Comparison of ENCODE assay signal across 1 cellular context in the genomic region with DNA sequence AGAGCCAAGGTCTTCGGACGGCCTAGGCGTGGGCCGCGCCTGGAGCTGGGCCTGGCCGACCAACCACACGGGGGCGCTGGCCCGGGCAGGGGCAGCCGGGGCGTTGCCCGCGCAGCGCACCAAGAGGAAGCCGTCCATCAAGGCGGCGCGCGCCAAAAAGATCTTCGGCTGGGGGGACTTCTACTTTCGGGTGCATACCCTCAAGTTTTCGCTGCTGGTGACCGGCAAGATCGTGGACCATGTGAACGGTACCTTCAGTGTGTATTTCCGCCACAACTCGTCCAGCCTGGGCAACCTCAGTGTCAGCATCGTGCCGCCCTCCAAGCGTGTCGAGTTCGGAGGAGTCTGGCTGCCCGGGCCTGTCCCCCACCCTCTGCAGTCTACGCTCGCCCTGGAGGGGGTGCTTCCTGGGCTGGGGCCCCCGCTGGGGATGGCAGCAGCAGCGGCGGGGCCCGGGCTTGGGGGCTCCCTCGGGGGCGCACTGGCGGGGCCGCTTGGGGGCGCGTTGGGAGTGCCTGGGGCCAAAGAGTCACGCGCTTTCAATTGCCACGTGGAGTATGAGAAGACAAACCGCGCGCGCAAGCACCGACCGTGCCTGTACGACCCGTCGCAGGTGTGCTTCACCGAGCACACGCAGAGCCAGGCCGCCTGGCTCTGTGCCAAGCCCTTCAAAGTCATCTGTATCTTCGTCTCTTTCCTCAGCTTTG.
TF ChIP-seq lines count a peak whose summit lies in the region.

No MANE protein-coding gene starts in this region.

TF ChIP-seq in endothelial cell of umbilical vein, 7 proteins besides CTCF, POLR2A, EP300 and RAD21:
- TF ChIP-seq POLR2AphosphoS5 (IDR thresholded peaks at IDR 0.05; ENCODE audit: insufficient read depth, low read depth, low read length) = no peak
- no peak for TF ChIP-seq JUN (IDR thresholded peaks at IDR 0.05; ENCODE audit: borderline replicate concordance, insufficient read depth, insufficient read length, low read depth)
- TF ChIP-seq GATA2 (IDR thresholded peaks at IDR 0.05; ENCODE audit: insufficient read depth, insufficient read length, low read depth, low read length) = no peak
- TF ChIP-seq, protein P1, sequence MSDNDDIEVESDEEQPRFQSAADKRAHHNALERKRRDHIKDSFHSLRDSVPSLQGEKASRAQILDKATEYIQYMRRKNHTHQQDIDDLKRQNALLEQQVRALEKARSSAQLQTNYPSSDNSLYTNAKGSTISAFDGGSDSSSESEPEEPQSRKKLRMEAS (IDR thresholded peaks at IDR 0.05; ENCODE audit: insufficient read depth, insufficient read length) = no peak
- no peak for TF ChIP-seq FOS (IDR thresholded peaks at IDR 0.05; ENCODE audit: borderline replicate concordance, insufficient read depth, low read length)
- TF ChIP-seq EZH2 (IDR thresholded peaks at IDR 0.05; ENCODE audit: borderline replicate concordance, low read depth, low read length, severe bottlenecking) = no peak
- no peak for TF ChIP-seq MYC (IDR thresholded peaks at IDR 0.05; ENCODE audit: low read depth, low read length)
